ENCODE assay signal across 8 cellular contexts in the genomic region with DNA sequence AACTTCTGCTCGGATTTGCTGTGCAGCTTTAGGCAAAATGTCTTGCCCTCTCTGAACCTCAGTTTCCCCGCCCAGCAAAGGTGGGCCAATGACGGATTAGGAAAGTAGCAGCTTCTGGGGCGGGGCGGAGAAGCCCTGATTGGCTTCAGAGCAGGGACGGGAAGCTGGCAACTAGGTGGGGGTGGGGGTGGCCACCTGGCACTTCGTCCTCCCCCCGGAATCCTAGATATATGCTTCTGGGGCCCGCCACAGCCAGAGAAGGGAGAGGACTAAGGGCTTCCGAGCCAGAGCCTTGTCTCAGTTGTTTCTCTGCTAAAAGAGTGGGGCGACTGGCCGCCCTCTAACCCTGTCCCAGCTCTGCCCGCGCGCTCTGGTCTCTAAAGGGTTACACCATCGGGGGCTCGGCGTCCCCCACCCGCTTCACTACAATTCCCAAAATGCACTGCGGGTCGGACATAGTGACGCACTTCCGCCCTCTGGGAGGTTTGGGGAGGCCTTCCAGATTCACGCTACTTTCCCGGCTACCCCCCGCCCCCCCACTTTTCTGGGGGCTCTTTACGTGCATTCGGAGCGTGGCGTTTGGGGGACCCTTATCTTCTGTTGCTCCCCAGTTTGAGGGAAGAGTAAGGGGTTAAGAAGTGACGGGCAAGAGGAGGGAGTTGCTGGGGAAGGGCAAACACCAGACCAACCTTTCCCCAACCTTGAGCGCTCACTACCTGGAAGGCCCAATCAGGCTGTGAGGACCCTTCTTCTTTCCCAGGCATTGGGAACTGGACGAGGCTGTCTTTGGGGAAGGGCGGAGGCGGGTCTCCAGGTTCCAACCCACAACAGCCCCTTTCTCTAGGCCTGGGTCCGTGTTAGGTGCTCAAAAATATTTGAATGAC. TPM values are rescaled to one million over a fixed set of nuclear protein-coding genes. Genes with fewer than 3 reads are reported as not detected.
A peak's percentile ranks its signal among the peaks of the same experiment; 100 is the strongest.
DNase-seq lines count a peak whose midpoint lies in the region; ATAC-seq and TF ChIP-seq lines count a peak whose summit lies in the region.

No MANE protein-coding gene starts in this region.

- POLR2A ChIA-PET in OCI-LY7 (lab: Charles Lee): interaction anchor here (0.6 kb wide), 3 partner anchors 29 to 383 kb away, joined by 3 to 4 read pairs (median 4); a partner anchor contains a TSS

- H3K79me2 ChIP-seq in OCI-LY7 (ENCODE audit: insufficient read depth, low read depth, low read length): peaks cover 18% of the 10 kb centered on the region; the same call in 1 of the 2 replicates

- CTCF ChIA-PET in OCI-LY7 (lab: Charles Lee; ENCODE audit: unreplicated experiment): no interaction called here

- in situ Hi-C loops in Caki2 (cut with HindIII; ENCODE audit: low pct_unique_long_range_greater_than_20kb, low sequenced_read_pairs): no loop called here

- H3K9me3 ChIP-seq in OCI-LY7 (ENCODE audit: low read length): no peaks in the 10 kb centered on the region
- H3K9me3 ChIP-seq in mucosa of descending colon: no peaks in the 10 kb centered on the region

- peaks cover 3% of the 10 kb centered on the region for H3K27me3 Mint-ChIP-seq in IgD-negative memory B cell

- H3K4me1 Mint-ChIP-seq in IgD-negative memory B cell: peaks cover 8 to 22% (median 13%) of the 10 kb centered on the region in 3 donors

- H3K9me3 Mint-ChIP-seq in IgD-negative memory B cell: no peaks in the 10 kb centered on the region

- BruUV-seq in OCI-LY7 (replicated peaks; lab: Mats Ljungman, UMichigan): no TSS peak

- H3K27ac Mint-ChIP-seq in IgD-negative memory B cell: peak overlapping the region; percentile 97 to 98 (median 98)

- H2AFZ ChIP-seq in OCI-LY7 (ENCODE audit: low read length): peak overlapping the region; percentile 53

- H3K36me3 Mint-ChIP-seq in IgD-negative memory B cell: peaks cover 7% of the 10 kb centered on the region

- peaks cover 19% of the 10 kb centered on the region; the same call in 1 of the 2 replicates for H3K36me3 ChIP-seq in OCI-LY7 (ENCODE audit: insufficient read depth, low read length)
- H3K36me3 ChIP-seq in mucosa of descending colon (ENCODE audit: low read depth): no peaks in the 10 kb centered on the region

- DNase-seq in Caki2 (ENCODE audit: low read depth): peak; percentile 96
- peak; percentile 94 for DNase-seq in OCI-LY7 (ENCODE audit: low spot score)
- DNase-seq in activated T-cell treated with anti-CD3 and anti-CD28 coated beads for 4 hours: peak; percentile 87
- DNase-seq in epithelial cell of prostate (ENCODE audit: low read depth, low spot score): peak; percentile 88
- DNase-seq in mucosa of descending colon: peak; percentile 92 to 93 (median 93)
- peak; percentile 78 to 82 for DNase-seq in stimulated activated CD8-positive, alpha-beta memory T cell treated with anti-CD3 and anti-CD28 coated beads, Interleukin-2, amount 100 ng/mL, for 48 hours (ENCODE audit: low read depth in 2 of 2)

- no peaks in the 10 kb centered on the region for H4K20me1 ChIP-seq in OCI-LY7 (ENCODE audit: insufficient read depth, low read length)

- no peaks in the 10 kb centered on the region for H3K9me2 ChIP-seq in OCI-LY7 (ENCODE audit: insufficient read depth, low read length)

- TF ChIP-seq CTCF in OCI-LY7 (conservative IDR thresholded peaks at IDR 0.05; ENCODE audit: low read length) (no peak), mucosa of descending colon (IDR thresholded peaks at IDR 0.05) (no peak)

- peak overlapping the region; percentile 95 for H3K4me2 ChIP-seq in OCI-LY7 (ENCODE audit: low read length)

- peaks cover 39% of the 10 kb centered on the region for H3K4me1 ChIP-seq in OCI-LY7 (ENCODE audit: insufficient read depth, low read length, poor library complexity, severe bottlenecking)
- peaks cover 35% of the 10 kb centered on the region for H3K4me1 ChIP-seq in mucosa of descending colon (ENCODE audit: low read depth)

- ATAC-seq in GM21515 (IDR thresholded peaks at IDR 0.05; ENCODE audit: unreplicated experiment): peak; percentile 42
- peak; percentile 68 for ATAC-seq in mucosa of descending colon

- intact Hi-C loops in OCI-LY7 (cut with micrococcal nuclease; ENCODE audit: unreplicated experiment) (loop anchor here (10.0 kb wide), 1 partner anchor 182 kb away; no protein-coding TSS in a partner anchor), mucosa of descending colon (cut with DNase I, micrococcal nuclease) (no loop called here)

- H3K4me3 ChIP-seq in OCI-LY7 (ENCODE audit: low read depth, low read length, poor library complexity, severe bottlenecking): peak overlapping the region; percentile 98
- peak overlapping the region; percentile 57 for H3K4me3 ChIP-seq in mucosa of descending colon

- H3K27ac ChIP-seq in OCI-LY7 (ENCODE audit: low read depth, low read length, poor library complexity, severe bottlenecking) (peak overlapping the region; percentile 75), epithelial cell of prostate (peak overlapping the region; percentile 83)

- H3K4me3 Mint-ChIP-seq in IgD-negative memory B cell: peak overlapping the region; percentile 97 to 100 (median 98)

RNA-seq across cellular contexts. Expression of a gene that starts 0.7 kb away (rescaled TPM):
- total RNA-seq in Caki2 (2014; rRNA removed; shearing (Covaris generic); ENCODE audit: low replicate concordance): 42.5 and 60.5 TPM in 2 replicates
- 10.0 TPM for polyA plus RNA-seq in IgD-negative memory B cell
- 47.4 and 53.5 TPM in 2 replicates for total RNA-seq in OCI-LY7 (2014; rRNA removed; shearing (Covaris generic))
- 25.4 and 30.9 TPM in 2 replicates for total RNA-seq in OCI-LY7 (2022)
- 10 to 100 TPM; 19.0 to 33.7 (median 19.8) TPM for total RNA-seq in mucosa of descending colon

RNA-seq across cellular contexts. Expression of a gene that starts 15.7 kb away (rescaled TPM):
- total RNA-seq in Caki2 (2014; rRNA removed; shearing (Covaris generic); ENCODE audit: low replicate concordance): 2.4 and 6.0 TPM in 2 replicates
- 0.70 TPM for polyA plus RNA-seq in IgD-negative memory B cell
- total RNA-seq in OCI-LY7 (2014; rRNA removed; shearing (Covaris generic)): 5.2 and 5.3 TPM in 2 replicates
- total RNA-seq in OCI-LY7 (2022) (15.6 and 16.1 TPM in 2 replicates), mucosa of descending colon (10 to 100 TPM in 2 of 3 donors, 1 to 10 TPM in 1; 9.2 to 13.7 (median 10.2) TPM)

RNA-seq across cellular contexts. Expression of a gene that starts 22.5 kb away (rescaled TPM):
- total RNA-seq in Caki2 (2014; rRNA removed; shearing (Covaris generic); ENCODE audit: low replicate concordance): 0.14 TPM in 1 of 2 replicates, not detected in the other
- not detected for polyA plus RNA-seq in IgD-negative memory B cell
- not detected in 2 replicates for total RNA-seq in OCI-LY7 (2014; rRNA removed; shearing (Covaris generic))
- total RNA-seq in OCI-LY7 (2022): 0.57 TPM in 1 of 2 replicates, not detected in the other
- total RNA-seq in mucosa of descending colon: 10 to 100 TPM; 14.1 to 33.7 (median 32.9) TPM

RNA-seq across cellular contexts. Expression of a gene that starts 23.7 kb away (rescaled TPM):
- total RNA-seq in Caki2 (2014; rRNA removed; shearing (Covaris generic); ENCODE audit: low replicate concordance): 75.2 and 83.9 TPM in 2 replicates
- 26.8 TPM for polyA plus RNA-seq in IgD-negative memory B cell
- 84.4 and 116 TPM in 2 replicates for total RNA-seq in OCI-LY7 (2014; rRNA removed; shearing (Covaris generic))
- total RNA-seq in OCI-LY7 (2022) (118 and 133 TPM in 2 replicates), mucosa of descending colon (10 to 100 TPM; 61.1 to 67.4 (median 65.9) TPM)

RNA-seq across cellular contexts. Expression of a gene that starts 27.9 kb away (rescaled TPM):
- total RNA-seq in Caki2 (2014; rRNA removed; shearing (Covaris generic); ENCODE audit: low replicate concordance): not detected in 2 replicates
- not detected for polyA plus RNA-seq in IgD-negative memory B cell
- not detected in 2 replicates for total RNA-seq in OCI-LY7 (2014; rRNA removed; shearing (Covaris generic))
- total RNA-seq in OCI-LY7 (2022) (not detected in 2 replicates), mucosa of descending colon (not detected)

Comparison
In these comparisons a context has a peak if more than half of its experiments do, and no peak if none do; other contexts are left out.
1. Peak in every context shown above with its lines: DNase-seq, ATAC-seq, H3K4me3 ChIP-seq and H3K27ac ChIP-seq.
2. RNA of a gene that starts 22.5 kb away (total RNA-seq): 14.1 to 33.7 TPM in mucosa of descending colon; 0.14 TPM in Caki2 and 0.57 TPM in OCI-LY7; every median in the first group is over 4 times any median in the second.